ENCODE assay signal across 11 cellular contexts in the genomic region with DNA sequence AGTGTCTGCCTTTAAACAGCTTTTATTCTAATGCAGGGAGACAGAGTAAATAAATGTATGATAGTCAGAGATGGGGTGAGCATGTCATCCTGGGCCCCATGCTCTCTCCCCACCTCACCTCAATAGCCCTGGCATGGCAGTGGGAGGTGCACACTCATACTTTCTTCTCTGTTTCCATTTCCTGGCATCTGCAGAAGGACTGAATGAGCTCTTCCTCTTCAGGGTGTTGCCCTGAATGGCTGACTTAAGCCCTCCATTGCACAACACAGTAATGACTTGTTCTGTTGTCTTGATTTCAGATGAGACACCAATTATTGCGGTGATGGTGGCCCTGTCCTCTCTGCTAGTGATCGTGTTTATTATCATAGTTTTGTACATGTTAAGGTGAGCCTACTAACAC. TPM values are rescaled to one million over a fixed set of nuclear protein-coding genes. Genes with fewer than 3 reads are reported as not detected.
DNase-seq lines count a peak whose midpoint lies in the region; ATAC-seq and TF ChIP-seq lines count a peak whose summit lies in the region.
"Had no signal": no experiment of that assay in that cellular context is flagged by ENCODE, and none has a peak within 500 bp of the region (broad histone marks: within the 10 kb centered on the region; RNA-seq: fewer than 3 reads in every experiment).

No MANE protein-coding gene starts in this region.

- H3K27me3 ChIP-seq in SJCRH30 (no peaks in the 10 kb centered on the region), thyroid gland (no peaks in the 10 kb centered on the region)
- H3K27me3 ChIP-seq in CD4-positive, alpha-beta T cell (ENCODE audit: control insufficient read depth, insufficient read depth, low read length): no peaks in the 10 kb centered on the region
- H3K27me3 ChIP-seq: gastrocnemius medialis had no signal

- 88 to 93% methylated on average over 2 of the region's 2 CpGs for WGBS in thyroid gland, 2 donors

- intact Hi-C loops in dendritic cell treated with granulocyte-macrophage colony-stimulating factor and Interleukin-4, amounts not matched to agents 40 ng/mL and 50 ng/mL, for 4 days (cut with micrococcal nuclease): loop anchor here (5.0 kb wide), 1 partner anchor 114 kb away; a partner anchor contains a TSS
- intact Hi-C loops in CD4-positive, alpha-beta T cell (cut with DNase I, micrococcal nuclease): no loop called here
- intact Hi-C loops in thyroid gland (cut with DNase I): no loop called here

- POLR2A ChIA-PET in CD4-positive, alpha-beta T cell (lab: Charles Lee): no interaction called here

- H3K4me1 ChIP-seq in SJCRH30: peaks cover 12% of the 10 kb centered on the region
- H3K4me1 ChIP-seq in thyroid gland: peaks cover 7 to 8% of the 10 kb centered on the region in 2 donors

- no peaks in the 10 kb centered on the region for H3K27me3 Mint-ChIP-seq in dendritic cell treated with granulocyte-macrophage colony-stimulating factor and Interleukin-4, amounts not matched to agents 40 ng/mL and 50 ng/mL, for 4 days
- peaks cover 6% of the 10 kb centered on the region for H3K27me3 Mint-ChIP-seq in glutamatergic neuron (ENCODE audit: unreplicated experiment)
- H3K27me3 Mint-ChIP-seq in CD4-positive, alpha-beta T cell: no peaks in the 10 kb centered on the region
- H3K27me3 Mint-ChIP-seq: stimulated activated naive B cell treated with anti-CD40 and anti-IgM and Interleukin-4, amounts not matched to agents 10 μg/mL and 1 μg/mL and 100 μg/mL, for 72 hours had no signal

- DNase-seq in GM12865 (ENCODE audit: low read depth) (peak; percentile 9), SJCRH30 (peak in 1 of 2 experiments; percentile 35), NCI-H2171 treated with DMSO at 0.1 percent for 48 hours (lab: John Stamatoyannopoulos, UW) (no peak), glutamatergic neuron (no peak), thyroid gland (no peak)
- DNase-seq in stimulated activated CD4-positive, alpha-beta T cell treated with anti-CD3 and anti-CD28 coated beads, Interleukin-1b, Interleukin-23, amount 100 ng/mL, for 48 hours: peak; percentile 85
- DNase-seq in CD4-positive, alpha-beta T cell: no peak
- DNase-seq: natural killer cell; stimulated activated naive B cell treated with anti-CD40 and anti-IgM and Interleukin-4, amounts not matched to agents 10 μg/mL and 1 μg/mL and 100 μg/mL, for 72 hours had no signal

- H3K36me3 ChIP-seq in SJCRH30: peaks cover 23% of the 10 kb centered on the region
- peaks cover 18 to 33% of the 10 kb centered on the region in 2 donors for H3K36me3 ChIP-seq in thyroid gland

- peaks cover 48% of the 10 kb centered on the region for H3K36me3 Mint-ChIP-seq in dendritic cell treated with granulocyte-macrophage colony-stimulating factor and Interleukin-4, amounts not matched to agents 40 ng/mL and 50 ng/mL, for 4 days (ENCODE audit: low read depth)
- no peaks in the 10 kb centered on the region for H3K36me3 Mint-ChIP-seq in glutamatergic neuron (ENCODE audit: unreplicated experiment)
- peaks cover 6% of the 10 kb centered on the region for H3K36me3 Mint-ChIP-seq in CD4-positive, alpha-beta T cell (ENCODE audit: low read depth)
- H3K36me3 Mint-ChIP-seq: natural killer cell had no signal

- no peak for TF ChIP-seq CTCF in GM12865 (IDR thresholded peaks at IDR 0.05; ENCODE audit: insufficient read depth, low read depth, low read length, missing control alignments)
- TF ChIP-seq CTCF in glutamatergic neuron (IDR thresholded peaks at IDR 0.05; ENCODE audit: partially characterized antibody, unreplicated experiment): no peak
- no peak for TF ChIP-seq CTCF in CD4-positive, alpha-beta T cell (IDR thresholded peaks at IDR 0.05)
- TF ChIP-seq CTCF in thyroid gland (IDR thresholded peaks at IDR 0.05): no peak

- H3K9me3 ChIP-seq in SJCRH30 (replicated peaks) (no peaks in the 10 kb centered on the region), thyroid gland (no peaks in the 10 kb centered on the region)
- no peaks in the 10 kb centered on the region for H3K9me3 ChIP-seq in CD4-positive, alpha-beta T cell (ENCODE audit: control insufficient read depth, low read length)
- H3K9me3 ChIP-seq: gastrocnemius medialis had no signal

- TF ChIP-seq POLR2A in thyroid gland (IDR thresholded peaks at IDR 0.05): no peak

- H3K27ac ChIP-seq in SJCRH30 (peak overlapping the region; percentile 84), thyroid gland (no peak overlapping the region)
- no peak overlapping the region for H3K27ac ChIP-seq in CD4-positive, alpha-beta T cell (ENCODE audit: low read depth, low read length)
- H3K27ac ChIP-seq: gastrocnemius medialis had no signal

- H3K4me3 Mint-ChIP-seq in dendritic cell treated with granulocyte-macrophage colony-stimulating factor and Interleukin-4, amounts not matched to agents 40 ng/mL and 50 ng/mL, for 4 days: no peak overlapping the region
- no peak overlapping the region for H3K4me3 Mint-ChIP-seq in glutamatergic neuron (ENCODE audit: unreplicated experiment)
- no peak overlapping the region for H3K4me3 Mint-ChIP-seq in CD4-positive, alpha-beta T cell
- H3K4me3 Mint-ChIP-seq: natural killer cell; stimulated activated naive B cell treated with anti-CD40 and anti-IgM and Interleukin-4, amounts not matched to agents 10 μg/mL and 1 μg/mL and 100 μg/mL, for 72 hours had no signal

- peak overlapping the region; percentile 40 for H3K27ac Mint-ChIP-seq in dendritic cell treated with granulocyte-macrophage colony-stimulating factor and Interleukin-4, amounts not matched to agents 40 ng/mL and 50 ng/mL, for 4 days
- no peak overlapping the region for H3K27ac Mint-ChIP-seq in glutamatergic neuron (ENCODE audit: unreplicated experiment)
- no peak overlapping the region for H3K27ac Mint-ChIP-seq in CD4-positive, alpha-beta T cell
- H3K27ac Mint-ChIP-seq: natural killer cell; stimulated activated naive B cell treated with anti-CD40 and anti-IgM and Interleukin-4, amounts not matched to agents 10 μg/mL and 1 μg/mL and 100 μg/mL, for 72 hours had no signal

- no peaks in the 10 kb centered on the region for H3K4me1 Mint-ChIP-seq in dendritic cell treated with granulocyte-macrophage colony-stimulating factor and Interleukin-4, amounts not matched to agents 40 ng/mL and 50 ng/mL, for 4 days (ENCODE audit: low read depth)
- no peaks in the 10 kb centered on the region for H3K4me1 Mint-ChIP-seq in glutamatergic neuron (ENCODE audit: low read depth, unreplicated experiment)
- H3K4me1 Mint-ChIP-seq in CD4-positive, alpha-beta T cell (ENCODE audit: low read depth): peaks cover 5% of the 10 kb centered on the region

- no peaks in the 10 kb centered on the region for H3K9me3 Mint-ChIP-seq in dendritic cell treated with granulocyte-macrophage colony-stimulating factor and Interleukin-4, amounts not matched to agents 40 ng/mL and 50 ng/mL, for 4 days
- peaks cover 4% of the 10 kb centered on the region for H3K9me3 Mint-ChIP-seq in glutamatergic neuron (ENCODE audit: unreplicated experiment)
- no peaks in the 10 kb centered on the region for H3K9me3 Mint-ChIP-seq in CD4-positive, alpha-beta T cell
- H3K9me3 Mint-ChIP-seq: natural killer cell; stimulated activated naive B cell treated with anti-CD40 and anti-IgM and Interleukin-4, amounts not matched to agents 10 μg/mL and 1 μg/mL and 100 μg/mL, for 72 hours had no signal

- ATAC-seq in CD4-positive, alpha-beta T cell (ENCODE audit: poor library complexity): no peak
- ATAC-seq: gastrocnemius medialis had no signal

- CTCF ChIA-PET in CD4-positive, alpha-beta T cell (lab: Charles Lee): no interaction called here

- H3K4me3 ChIP-seq in GM12865 (ENCODE audit: low read depth, low read length) (no peak overlapping the region), SJCRH30 (no peak overlapping the region), thyroid gland (replicated peaks in 1 of 3) (no peak overlapping the region)
- H3K4me3 ChIP-seq: gastrocnemius medialis had no signal

RNA-seq across cellular contexts. Expression of a gene that starts 57.0 kb away (rescaled TPM):
- total RNA-seq in SJCRH30 (2014; rRNA removed; shearing (Covaris generic)): 0.43 TPM in 1 of 2 replicates, not detected in the other
- total RNA-seq in glutamatergic neuron (ENCODE audit: unreplicated experiment) (1.2 TPM), thyroid gland (1 to 10 TPM in 1 of 4 donors, not detected in 3; 1.6 TPM)
- not detected for total RNA-seq in CD4-positive, alpha-beta T cell
- total RNA-seq: gastrocnemius medialis had no signal

RNA-seq across cellular contexts. Expression of a gene that starts 59.4 kb away (rescaled TPM):
- 46.2 and 46.5 TPM in 2 replicates for total RNA-seq in SJCRH30 (2014; rRNA removed; shearing (Covaris generic))
- 30.0 TPM for total RNA-seq in glutamatergic neuron (ENCODE audit: unreplicated experiment)
- total RNA-seq in CD4-positive, alpha-beta T cell: 10 to 100 TPM; 19.3 to 22.7 TPM
- 100 to 1,000 TPM in 2 of 4 donors, 10 to 100 TPM in 2; 56.3 to 148 (median 86.4) TPM for total RNA-seq in thyroid gland

Comparison
In these comparisons a context has a peak if more than half of its experiments do, and no peak if none do; other contexts are left out.
1. DNase-seq: peak in GM12865 (single experiment) and stimulated activated CD4-positive, alpha-beta T cell treated with anti-CD3 and anti-CD28 coated beads, Interleukin-1b, Interleukin-23, amount 100 ng/mL, for 48 hours (single experiment); none in NCI-H2171 treated with DMSO at 0.1 percent for 48 hours (single experiment), glutamatergic neuron (single experiment), CD4-positive, alpha-beta T cell (0 of 10) and thyroid gland (0 of 2).